In genomic region chr5:891117-891836, GRCh38 we compare ENCODE assay signal across 8 cellular contexts. TPM values are rescaled to one million over a fixed set of nuclear protein-coding genes. Genes with fewer than 3 reads are reported as not detected.
A peak's percentile ranks its signal among the peaks of the same experiment; 100 is the strongest.
DNase-seq lines count a peak whose midpoint lies in the region; ATAC-seq and TF ChIP-seq lines count a peak whose summit lies in the region.

No MANE protein-coding gene starts in this region.

- H3K36me3 ChIP-seq in SJSA1: peaks cover 98% of the 10 kb centered on the region

- no peaks in the 10 kb centered on the region for H3K27me3 ChIP-seq in SJSA1 (replicated peaks)

- H3K4me1 ChIP-seq in SJSA1 (replicated peaks): peaks cover 19% of the 10 kb centered on the region

- no peak overlapping the region for H3K27ac ChIP-seq in SJSA1

- H3K4me3 ChIP-seq in SJSA1: peak overlapping the region; percentile 96
- H3K4me3 ChIP-seq in fibroblast of mammary gland (ENCODE audit: control insufficient read depth, low read depth, low read length): peak overlapping the region; percentile 92

- no peaks in the 10 kb centered on the region for H3K9me3 ChIP-seq in SJSA1 (replicated peaks)

- no peak for ATAC-seq in sciatic nerve
- ATAC-seq in HG02981 (IDR thresholded peaks at IDR 0.05; ENCODE audit: unreplicated experiment): no peak
- ATAC-seq in GM21825 (IDR thresholded peaks at IDR 0.05; ENCODE audit: unreplicated experiment): no peak

- intact Hi-C loops in sciatic nerve (cut with DNase I): no loop called here

- no peak for TF ChIP-seq CTCF in fibroblast of mammary gland (conservative IDR thresholded peaks at IDR 0.05; ENCODE audit: control insufficient read depth, insufficient read depth, low read depth, low read length)

- DNase-seq in NCI-H526 (lab: John Stamatoyannopoulos, UW) (peak; percentile 24 to 72), NCI-H526 treated with DMSO at 0.1 percent for 48 hours (lab: John Stamatoyannopoulos, UW) (no peak), SJSA1 (ENCODE audit: low read depth in 1 of 2, low spot score in 2 of 2) (no peak), fibroblast of mammary gland (ENCODE audit: low read depth) (peak; percentile 56), sciatic nerve (ENCODE audit: low spot score) (peak; percentile 58), NCI-H69 (lab: John Stamatoyannopoulos, UW) (no peak)

RNA-seq across cellular contexts. Expression of gene BRD9, which starts 1.3 kb away (rescaled TPM):
- 71.5 and 77.6 TPM in 2 replicates for total RNA-seq in SJSA1 (2014; rRNA removed; shearing (Covaris generic))
- 38.5 TPM for total RNA-seq in sciatic nerve

RNA-seq across cellular contexts. Expression of gene TRIP13, which starts 1.4 kb away (rescaled TPM):
- total RNA-seq in SJSA1 (2014; rRNA removed; shearing (Covaris generic)): 108 TPM in 2 replicates
- 0.89 TPM for total RNA-seq in sciatic nerve

RNA-seq across cellular contexts. Expression of gene ZDHHC11, which starts 40.5 kb away (rescaled TPM):
- 0.05 TPM in 1 of 2 replicates, not detected in the other for total RNA-seq in SJSA1 (2014; rRNA removed; shearing (Covaris generic))
- total RNA-seq in sciatic nerve: 4.9 TPM

Comparison
In these comparisons a context has a peak if more than half of its experiments do, and no peak if none do; other contexts are left out.
1. DNase-seq: peak in NCI-H526 (2 of 2), fibroblast of mammary gland (single experiment) and sciatic nerve (single experiment); none in NCI-H526 treated with DMSO at 0.1 percent for 48 hours (single experiment), SJSA1 (0 of 2) and NCI-H69 (single experiment).
2. RNA of gene TRIP13, which starts 1.4 kb away (total RNA-seq): 108 TPM in SJSA1; 0.89 TPM in sciatic nerve (single experiment); every median in the first group is over 10 times any median in the second.